Comparison of ENCODE assay signal across 29 cellular contexts in genomic region chr1:85264150-85264549, GRCh38. TPM values are rescaled to one million over a fixed set of nuclear protein-coding genes. Genes with fewer than 3 reads are reported as not detected.
DNase-seq lines count a peak whose midpoint lies in the region; ATAC-seq and TF ChIP-seq lines count a peak whose summit lies in the region.
"Had no signal": no experiment of that assay in that cellular context is flagged by ENCODE, and none has a peak within 500 bp of the region (broad histone marks: within the 10 kb centered on the region; RNA-seq: fewer than 3 reads in every experiment).

No MANE protein-coding gene starts in this region.

- ATAC-seq in GM19324 (IDR thresholded peaks at IDR 0.05; ENCODE audit: low FRiP score, unreplicated experiment) (no peak), GM21515 (IDR thresholded peaks at IDR 0.05; ENCODE audit: unreplicated experiment) (no peak)
- ATAC-seq: heart left ventricle; HepG2; lower lobe of right lung; mucosa of descending colon; natural killer cell treated with Interleukin-12 subunit alpha and Interleukin-12 subunit beta and Interleukin-15 and Interleukin-18, amount 100 ng/mL, for 72 hours had no signal

- H3K27me3 Mint-ChIP-seq in activated naive CD4-positive, alpha-beta T cell treated with anti-CD3 and anti-CD28 coated beads, Interleukin-2, amount 50 U/mL, for 24 hours = no peaks in the 10 kb centered on the region
- H3K27me3 Mint-ChIP-seq in IgD-negative memory B cell = no peaks in the 10 kb centered on the region
- H3K27me3 Mint-ChIP-seq: natural killer cell treated with Interleukin-12 subunit alpha and Interleukin-12 subunit beta and Interleukin-15 and Interleukin-18, amount 100 ng/mL, for 72 hours had no signal

- no peak overlapping the region for H3K4me3 ChIP-seq in brain microvascular endothelial cell (ENCODE audit: low read depth, low read length)
- H3K4me3 ChIP-seq: adrenal gland, heart left ventricle, lower lobe of right lung, mucosa of descending colon, ovary, right atrium auricular region, SJCRH30, spleen, upper lobe of left lung had no signal

- no peaks in the 10 kb centered on the region for H3K9me3 Mint-ChIP-seq in activated naive CD4-positive, alpha-beta T cell treated with anti-CD3 and anti-CD28 coated beads, Interleukin-2, amount 50 U/mL, for 24 hours
- peaks cover 0 to 4% (median 0%) of the 10 kb centered on the region in 3 donors for H3K9me3 Mint-ChIP-seq in IgD-negative memory B cell
- H3K9me3 Mint-ChIP-seq: natural killer cell treated with Interleukin-12 subunit alpha and Interleukin-12 subunit beta and Interleukin-15 and Interleukin-18, amount 100 ng/mL, for 72 hours; T-helper 1 cell treated with Interleukin-12 subunit alpha and Interleukin-12 subunit beta and Interleukin-4 antibody, amounts not matched to agents 30 μg/mL and 1 μg/mL, for 36 hours had no signal

- peak overlapping the region; percentile 5 for H3K27ac Mint-ChIP-seq in activated naive CD4-positive, alpha-beta T cell treated with anti-CD3 and anti-CD28 coated beads, Interleukin-2, amount 50 U/mL, for 24 hours
- peak overlapping the region in 2 of 3 donors; percentile 20 to 79 for H3K27ac Mint-ChIP-seq in IgD-negative memory B cell
- H3K27ac Mint-ChIP-seq: natural killer cell treated with Interleukin-12 subunit alpha and Interleukin-12 subunit beta and Interleukin-15 and Interleukin-18, amount 100 ng/mL, for 72 hours; T-helper 1 cell treated with Interleukin-12 subunit alpha and Interleukin-12 subunit beta and Interleukin-4 antibody, amounts not matched to agents 30 μg/mL and 1 μg/mL, for 36 hours had no signal

- H3K27me3 ChIP-seq in brain microvascular endothelial cell (replicated peaks) = no peaks in the 10 kb centered on the region
- H3K27me3 ChIP-seq: adrenal gland, heart left ventricle, ovary, right atrium auricular region, SJCRH30, spleen, upper lobe of left lung had no signal

- in situ Hi-C loops in brain microvascular endothelial cell (cut with HindIII; ENCODE audit: low pct_ligation_motif_present, low sequenced_read_pairs) = no loop called here

- no peak overlapping the region for H3K4me3 Mint-ChIP-seq in activated naive CD4-positive, alpha-beta T cell treated with anti-CD3 and anti-CD28 coated beads, Interleukin-2, amount 50 U/mL, for 24 hours
- peak overlapping the region in 1 of 4 donors; percentile 6 for H3K4me3 Mint-ChIP-seq in IgD-negative memory B cell
- H3K4me3 Mint-ChIP-seq: natural killer cell treated with Interleukin-12 subunit alpha and Interleukin-12 subunit beta and Interleukin-15 and Interleukin-18, amount 100 ng/mL, for 72 hours; T-helper 1 cell treated with Interleukin-12 subunit alpha and Interleukin-12 subunit beta and Interleukin-4 antibody, amounts not matched to agents 30 μg/mL and 1 μg/mL, for 36 hours had no signal

- H3K27ac ChIP-seq in brain microvascular endothelial cell = peak overlapping the region; percentile 28
- H3K27ac ChIP-seq: adrenal gland, heart left ventricle, lower lobe of right lung, ovary, right atrium auricular region, SJCRH30, spleen, upper lobe of left lung had no signal

- H3K36me3 Mint-ChIP-seq in activated naive CD4-positive, alpha-beta T cell treated with anti-CD3 and anti-CD28 coated beads, Interleukin-2, amount 50 U/mL, for 24 hours = peaks cover 6% of the 10 kb centered on the region
- H3K36me3 Mint-ChIP-seq in IgD-negative memory B cell = peaks cover 9% of the 10 kb centered on the region

- DNase-seq in activated naive CD4-positive, alpha-beta T cell treated with anti-CD3 and anti-CD28 coated beads, Interleukin-2, amount 50 U/mL, for 16 hours = no peak
- DNase-seq in brain microvascular endothelial cell = no peak
- peak; percentile 64 for DNase-seq in renal cortical epithelial cell (ENCODE audit: low read depth)
- DNase-seq in DMS153 treated with DMSO at 0.1 percent for 48 hours (lab: John Stamatoyannopoulos, UW; ENCODE audit: unreplicated experiment) = no peak
- DNase-seq: activated CD4-positive, CD25-positive, alpha-beta regulatory T cell treated with anti-CD3 and anti-CD28 coated beads, Interleukin-2, amount 50 U/mL, for 72 hours; activated gamma-delta T cell treated with Interleukin-2 at 50 U/mL for 16 hours; adrenal gland; DMS79 treated with DMSO at 0.1 percent for 48 hours; foreskin fibroblast; heart left ventricle; lower lobe of right lung; mucosa of descending colon; NCI-H1048; NCI-H1694; NCI-H2171 treated with DMSO at 0.1 percent for 48 hours; NCI-H524 treated with DMSO at 0.1 percent for 48 hours; ovary; SJCRH30; spleen; substantia nigra; upper lobe of left lung had no signal

- no peak for TF ChIP-seq CTCF in brain microvascular endothelial cell (IDR thresholded peaks at IDR 0.05; ENCODE audit: low read depth, low read length, missing control alignments)

- peaks cover 23% of the 10 kb centered on the region for H3K36me3 ChIP-seq in brain microvascular endothelial cell (replicated peaks)
- H3K36me3 ChIP-seq: ovary had no signal

- H3K4me1 Mint-ChIP-seq in activated naive CD4-positive, alpha-beta T cell treated with anti-CD3 and anti-CD28 coated beads, Interleukin-2, amount 50 U/mL, for 24 hours = peaks cover 14% of the 10 kb centered on the region
- H3K4me1 Mint-ChIP-seq in IgD-negative memory B cell = peaks cover 6 to 27% (median 15%) of the 10 kb centered on the region in 3 donors

RNA-seq across cellular contexts. Expression of gene C1orf52, which starts 4.7 kb away (rescaled TPM):
- 22.3 TPM for polyA plus RNA-seq in IgD-negative memory B cell
- total RNA-seq in renal cortical epithelial cell = 18.5 and 21.7 TPM in 2 replicates

RNA-seq across cellular contexts. Expression of gene BCL10, which starts 12.3 kb away (rescaled TPM):
- polyA plus RNA-seq in IgD-negative memory B cell = 47.0 TPM
- 40.0 and 84.0 TPM in 2 replicates for total RNA-seq in renal cortical epithelial cell
